9 cellular contexts compared by ENCODE assay signal in genomic region chr6:16947461-16948159, GRCh38.
A peak's percentile ranks its signal among the peaks of the same experiment; 100 is the strongest.
DNase-seq lines count a peak whose midpoint lies in the region; ATAC-seq and TF ChIP-seq lines count a peak whose summit lies in the region.
"Had no signal": no experiment of that assay in that cellular context is flagged by ENCODE, and none has a peak within 500 bp of the region (broad histone marks: within the 10 kb centered on the region; RNA-seq: fewer than 3 reads in every experiment).

No MANE protein-coding gene starts in this region.

- POLR2A ChIA-PET in HEK293T (lab: Yijun Ruan, JAX): no interaction called here
- POLR2A ChIA-PET in RWPE1 (lab: Yijun Ruan, JAX; ENCODE audit: low non-redundant PET): interaction anchor here (0.7 kb wide), 1 partner anchor 106 kb away, joined by 3 read pairs; no protein-coding TSS in a partner anchor
- POLR2A ChIA-PET in activated CD4-positive, alpha-beta T cell treated with anti-CD3 and anti-CD28 coated beads, Interleukin-2, amount 10 ng/mL, durations not matched to agents 7 days and 5 days (lab: Charles Lee): no interaction called here

- no peak overlapping the region for H3K4me3 Mint-ChIP-seq in activated CD4-positive, alpha-beta T cell treated with anti-CD3 and anti-CD28 coated beads, Interleukin-2, amount 10 ng/mL, durations not matched to agents 7 days and 5 days
- H3K4me3 Mint-ChIP-seq: activated naive CD8-positive, alpha-beta T cell had no signal

- DNase-seq in HEK293T (ENCODE audit: extremely low spot score) (peak; percentile 51), RWPE1 (ENCODE audit: low spot score) (peak; percentile 61), foreskin fibroblast (peak; percentile 96 to 97), skeletal muscle cell (ENCODE audit: low read depth) (peak; percentile 97), cerebellar nuclear complex (lab: John Stamatoyannopoulos, UW) (no peak)
- no peak for DNase-seq in NK-92 treated with Interleukin-12 subunit alpha and Interleukin-12 subunit beta, amount 100 ng/mL, for 24 hours (lab: John Stamatoyannopoulos, UW)
- DNase-seq in activated CD4-positive, alpha-beta T cell treated with anti-CD3 and anti-CD28 coated beads, Interleukin-2, amount 10 ng/mL, durations not matched to agents 7 days and 5 days: no peak

- no peak overlapping the region for H3K27ac Mint-ChIP-seq in activated CD4-positive, alpha-beta T cell treated with anti-CD3 and anti-CD28 coated beads, Interleukin-2, amount 10 ng/mL, durations not matched to agents 7 days and 5 days
- H3K27ac Mint-ChIP-seq: activated naive CD8-positive, alpha-beta T cell had no signal

- H3K9me3 Mint-ChIP-seq in activated CD4-positive, alpha-beta T cell treated with anti-CD3 and anti-CD28 coated beads, Interleukin-2, amount 10 ng/mL, durations not matched to agents 7 days and 5 days: no peaks in the 10 kb centered on the region

- H3K36me3 Mint-ChIP-seq in activated CD4-positive, alpha-beta T cell treated with anti-CD3 and anti-CD28 coated beads, Interleukin-2, amount 10 ng/mL, durations not matched to agents 7 days and 5 days (ENCODE audit: low read depth): no peaks in the 10 kb centered on the region
- H3K36me3 Mint-ChIP-seq: activated naive CD8-positive, alpha-beta T cell had no signal

- TF ChIP-seq CTCF in RWPE1 (conservative IDR thresholded peaks at IDR 0.05; ENCODE audit: low read depth): no peak
- TF ChIP-seq CTCF in foreskin fibroblast (IDR thresholded peaks at IDR 0.05; ENCODE audit: low read depth, low read length): no peak

- CTCF ChIA-PET in HEK293T (lab: Yijun Ruan, JAX) (interaction anchor here (2.9 kb wide), 1 partner anchor 17 kb away, joined by 12 read pairs; no protein-coding TSS in a partner anchor), RWPE1 (lab: Yijun Ruan, JAX) (interaction anchor here (2.0 kb wide), 1 partner anchor 17 kb away, joined by 9 read pairs; no protein-coding TSS in a partner anchor)
- CTCF ChIA-PET in activated CD4-positive, alpha-beta T cell treated with anti-CD3 and anti-CD28 coated beads, Interleukin-2, amount 10 ng/mL, durations not matched to agents 7 days and 5 days (lab: Charles Lee): interaction anchor here (1.4 kb wide), 1 partner anchor 17 kb away, joined by 3 read pairs; no protein-coding TSS in a partner anchor

- peaks cover 24% of the 10 kb centered on the region for H3K27me3 Mint-ChIP-seq in activated CD4-positive, alpha-beta T cell treated with anti-CD3 and anti-CD28 coated beads, Interleukin-2, amount 10 ng/mL, durations not matched to agents 7 days and 5 days

- H3K4me1 Mint-ChIP-seq in activated CD4-positive, alpha-beta T cell treated with anti-CD3 and anti-CD28 coated beads, Interleukin-2, amount 10 ng/mL, durations not matched to agents 7 days and 5 days: no peaks in the 10 kb centered on the region

- no peak for ATAC-seq in HG03571 (IDR thresholded peaks at IDR 0.05; ENCODE audit: unreplicated experiment)

- H3K27ac ChIP-seq in RWPE1: no peak overlapping the region

- H3K4me3 ChIP-seq in foreskin fibroblast (ENCODE audit: low read depth in 1 of 2, low read length in 2 of 2): peak overlapping the region in 1 of 2 donors; percentile 3
- no peak overlapping the region for H3K4me3 ChIP-seq in skeletal muscle cell (ENCODE audit: low read depth, low read length)

TF ChIP-seq in HEK293T, 16 proteins besides CTCF, POLR2A, EP300 and RAD21:
- TF ChIP-seq BHLHE40 (IDR thresholded peaks at IDR 0.05; ENCODE audit: borderline replicate concordance): no peak
- no peak for TF ChIP-seq SP1 (IDR thresholded peaks at IDR 0.05)
- TF ChIP-seq SUZ12 (IDR thresholded peaks at IDR 0.05): no peak
- no peak for TF ChIP-seq ELF4 (IDR thresholded peaks at IDR 0.05)
TF ChIP-seq in HEK293T: peak in this region for 0.

Comparison
In these comparisons a context has a peak if more than half of its experiments do, and no peak if none do; other contexts are left out.
1. DNase-seq: peak in HEK293T (single experiment), RWPE1 (single experiment), foreskin fibroblast (2 of 2) and skeletal muscle cell (single experiment); none in NK-92 treated with Interleukin-12 subunit alpha and Interleukin-12 subunit beta, amount 100 ng/mL, for 24 hours (single experiment), activated CD4-positive, alpha-beta T cell treated with anti-CD3 and anti-CD28 coated beads, Interleukin-2, amount 10 ng/mL, durations not matched to agents 7 days and 5 days (single experiment) and cerebellar nuclear complex (0 of 2).